ENCODE assay signal across 8 cellular contexts in genomic region chr1:25022361-25023189, GRCh38.
DNase-seq lines count a peak whose midpoint lies in the region; ATAC-seq lines count a peak whose summit lies in the region.

No MANE protein-coding gene starts in this region.

- intact Hi-C loops in Right ventricle myocardium superior (cut with DNase I) = no loop called here

- H3K36me3 ChIP-seq in ACC112 (ENCODE audit: insufficient read depth, low read length) (no peaks in the 10 kb centered on the region), rectal smooth muscle tissue (ENCODE audit: control insufficient read depth, insufficient read depth, low read length) (no peaks in the 10 kb centered on the region)

- no peaks in the 10 kb centered on the region for H3K79me2 ChIP-seq in ACC112 (ENCODE audit: control insufficient read depth, insufficient read depth, low read length, unreplicated experiment)

- DNase-seq in SIG-M5 (lab: John Stamatoyannopoulos, UW) (peak; percentile 67), Right ventricle myocardium superior (peak; percentile 69), NCI-H2171 (lab: John Stamatoyannopoulos, UW) (no peak)
- DNase-seq in activated gamma-delta T cell treated with anti-CD3 and anti-CD28 coated beads, Interleukin-2, amount 50 U/mL, for 16 hours (ENCODE audit: low read depth) = peak; percentile 95

- H3K27me3 ChIP-seq in ACC112 (ENCODE audit: insufficient read depth, low read length) = no peaks in the 10 kb centered on the region
- no peaks in the 10 kb centered on the region for H3K27me3 ChIP-seq in rectal smooth muscle tissue (ENCODE audit: control insufficient read depth, insufficient read depth, low read length)

- H3K4me3 ChIP-seq in ACC112 (ENCODE audit: low read depth, low read length) (no peak overlapping the region), rectal smooth muscle tissue (ENCODE audit: low read length) (peak overlapping the region; percentile 26)

- peak; percentile 84 for ATAC-seq in GM18909 (IDR thresholded peaks at IDR 0.05; ENCODE audit: poor library complexity, unreplicated experiment)
- peak; percentile 65 for ATAC-seq in HG03135 (IDR thresholded peaks at IDR 0.05; ENCODE audit: unreplicated experiment)
- peak; percentile 73 for ATAC-seq in Right ventricle myocardium superior (ENCODE audit: poor library complexity)

- H3K27ac ChIP-seq in ACC112 (ENCODE audit: low read depth, low read length) (peak overlapping the region; percentile 71; the same call in 1 of the 2 replicates), rectal smooth muscle tissue (ENCODE audit: low read depth, low read length) (peak overlapping the region; percentile 29)

- no peak overlapping the region for H2AFZ ChIP-seq in ACC112 (ENCODE audit: low read length, unreplicated experiment)

- no peak overlapping the region for H3K9ac ChIP-seq in rectal smooth muscle tissue (ENCODE audit: low read length)

- H3K4me1 ChIP-seq in ACC112 (ENCODE audit: control insufficient read depth, insufficient read depth, low read length, unreplicated experiment) (peaks cover 14% of the 10 kb centered on the region), rectal smooth muscle tissue (ENCODE audit: control insufficient read depth, insufficient read depth, low read length) (peaks cover 8% of the 10 kb centered on the region)
